ENCODE assay signal across 19 cellular contexts in the genomic region with DNA sequence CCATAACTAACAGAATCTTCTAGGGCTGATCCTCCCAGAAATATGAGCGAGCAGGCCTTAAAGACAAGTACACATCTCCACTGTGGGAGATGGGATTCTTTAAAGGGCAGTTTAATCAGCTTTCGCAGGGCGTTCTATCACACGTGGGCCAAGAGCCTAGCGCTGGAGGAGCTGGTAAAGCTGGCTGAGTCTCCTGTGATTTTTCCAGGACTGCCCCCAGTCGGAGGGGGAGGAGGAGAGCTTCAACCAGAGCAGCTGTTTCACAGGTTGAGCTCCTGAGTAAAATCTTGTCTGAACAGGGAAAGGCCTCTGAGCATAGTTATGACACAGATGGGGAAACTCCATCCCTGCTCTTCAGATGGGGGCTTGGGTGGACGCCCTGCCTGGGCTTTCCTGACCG.
"Had no signal": no experiment of that assay in that cellular context is flagged by ENCODE, and none has a peak within 500 bp of the region (broad histone marks: within the 10 kb centered on the region; RNA-seq: fewer than 3 reads in every experiment).

No MANE protein-coding gene starts in this region.

- H2AFZ ChIP-seq: parathyroid adenoma had no signal

- H3K4me3 ChIP-seq: heart left ventricle, left lung, lower lobe of right lung, psoas muscle, right lobe of liver, smooth muscle cell, transverse colon, upper lobe of left lung had no signal

- DNase-seq: heart left ventricle; immature natural killer cell; kidney; left colon; left lung; lower lobe of right lung; midbrain; naive thymus-derived CD8-positive, alpha-beta T cell; nucleus accumbens; psoas muscle; right lobe of liver; stimulated activated CD4-positive, alpha-beta T cell treated with anti-CD3 and anti-CD28 coated beads, Interleukin-2, amount 100 ng/mL, for 24 hours; stimulated activated CD4-positive, alpha-beta T cell treated with anti-CD3 and anti-CD28 coated beads, Interleukin-4, amount 100 ng/mL, for 24 hours; stimulated activated naive CD4-positive, alpha-beta T cell; substantia nigra; transverse colon; upper lobe of left lung had no signal

- H3K4me2 ChIP-seq: smooth muscle cell had no signal

- H3K79me2 ChIP-seq: parathyroid adenoma had no signal

- H3K27me3 ChIP-seq: heart left ventricle, left lung, right lobe of liver, transverse colon, upper lobe of left lung had no signal

- H3K27ac ChIP-seq: heart left ventricle, left lung, lower lobe of right lung, parathyroid adenoma, psoas muscle, right lobe of liver, transverse colon, upper lobe of left lung had no signal

- H3K36me3 ChIP-seq: heart left ventricle, left lung, lower lobe of right lung, right lobe of liver, transverse colon, upper lobe of left lung had no signal

- H3K9ac ChIP-seq: parathyroid adenoma had no signal

- H3K4me1 ChIP-seq: lower lobe of right lung, parathyroid adenoma, psoas muscle, right lobe of liver, upper lobe of left lung had no signal

- H3K9me3 ChIP-seq: psoas muscle, right lobe of liver, transverse colon had no signal
